ENCODE assay signal across 23 cellular contexts in genomic region chr10:955127-955819, GRCh38. TPM values are rescaled to one million over a fixed set of nuclear protein-coding genes. Genes with fewer than 3 reads are reported as not detected.
A peak's percentile ranks its signal among the peaks of the same experiment; 100 is the strongest.
DNase-seq lines count a peak whose midpoint lies in the region; ATAC-seq, FAIRE-seq and TF ChIP-seq lines count a peak whose summit lies in the region.
"Had no signal": no experiment of that assay in that cellular context is flagged by ENCODE, and none has a peak within 500 bp of the region (broad histone marks: within the 10 kb centered on the region; RNA-seq: fewer than 3 reads in every experiment).

No MANE protein-coding gene starts in this region.

- CTCF ChIA-PET in A549 (lab: Yijun Ruan, JAX) (interaction anchor here (1.3 kb wide), 1 partner anchor 15 kb away, joined by 3 read pairs; no protein-coding TSS in a partner anchor), HEK293T (lab: Yijun Ruan, JAX) (interaction anchor here (1.1 kb wide), 1 partner anchor 13 kb away, joined by 3 read pairs; no protein-coding TSS in a partner anchor)

- FAIRE-seq in A549 (lab: Jason Lieb, UNC): no peak

- POLR2A ChIA-PET in A549 (lab: Yijun Ruan, JAX): interaction anchor here (1.0 kb wide), 1 partner anchor 13 kb away, joined by 3 read pairs; no protein-coding TSS in a partner anchor
- POLR2A ChIA-PET in HEK293T (lab: Yijun Ruan, JAX): no interaction called here

- no peak for TF ChIP-seq POLR2A in A549 (IDR thresholded peaks at IDR 0.05; ENCODE audit: low read length)
- TF ChIP-seq POLR2A in body of pancreas (IDR thresholded peaks at IDR 0.05): no peak

- no peaks in the 10 kb centered on the region for H3K9me3 ChIP-seq in A549
- H3K9me3 ChIP-seq in body of pancreas: no peaks in the 10 kb centered on the region
- H3K9me3 ChIP-seq in lung (ENCODE audit: control insufficient read depth in 2 of 2, insufficient read depth in 1 of 2, low read length in 1 of 2): no peaks in the 10 kb centered on the region
- H3K9me3 ChIP-seq: ovary, right atrium auricular region, uterus had no signal

- peak; percentile 44 to 46; a peak in 5 of 6 replicates for ATAC-seq in A549
- ATAC-seq in body of pancreas: peak; percentile 18
- peak; percentile 47 for ATAC-seq in lung (ENCODE audit: insufficient read depth, low FRiP score)
- no peak for ATAC-seq in stimulated activated naive CD8-positive, alpha-beta T cell treated with anti-CD3 and anti-CD28 coated beads, Interleukin-15, amount 100 ng/mL, for 72 hours
- ATAC-seq in HG03469 (IDR thresholded peaks at IDR 0.05; ENCODE audit: unreplicated experiment): no peak
- ATAC-seq: left cardiac atrium; naive thymus-derived CD4-positive, alpha-beta T cell; Right ventricle myocardium inferior had no signal

- H3K27ac Mint-ChIP-seq in stimulated activated naive CD8-positive, alpha-beta T cell treated with anti-CD3 and anti-CD28 coated beads, Interleukin-15, amount 100 ng/mL, for 72 hours: no peak overlapping the region
- H3K27ac Mint-ChIP-seq: activated CD4-positive, alpha-beta memory T cell treated with anti-CD3 and anti-CD28 coated beads, Interleukin-2, amount 10 ng/mL, durations not matched to agents 7 days and 5 days; CD4-positive, CD25-positive, alpha-beta regulatory T cell; naive thymus-derived CD4-positive, alpha-beta T cell had no signal

- H3K9me3 Mint-ChIP-seq in stimulated activated naive CD8-positive, alpha-beta T cell treated with anti-CD3 and anti-CD28 coated beads, Interleukin-15, amount 100 ng/mL, for 72 hours: no peaks in the 10 kb centered on the region
- H3K9me3 Mint-ChIP-seq: activated CD4-positive, alpha-beta memory T cell treated with anti-CD3 and anti-CD28 coated beads, Interleukin-2, amount 10 ng/mL, durations not matched to agents 7 days and 5 days; CD4-positive, CD25-positive, alpha-beta regulatory T cell; naive thymus-derived CD4-positive, alpha-beta T cell had no signal

- no peaks in the 10 kb centered on the region for H3K4me1 Mint-ChIP-seq in stimulated activated naive CD8-positive, alpha-beta T cell treated with anti-CD3 and anti-CD28 coated beads, Interleukin-15, amount 100 ng/mL, for 72 hours
- H3K4me1 Mint-ChIP-seq: activated CD4-positive, alpha-beta memory T cell treated with anti-CD3 and anti-CD28 coated beads, Interleukin-2, amount 10 ng/mL, durations not matched to agents 7 days and 5 days; CD4-positive, CD25-positive, alpha-beta regulatory T cell had no signal

- no peaks in the 10 kb centered on the region for H3K36me3 ChIP-seq in body of pancreas (replicated peaks in 1 of 2; ENCODE audit: insufficient read depth in 1 of 2, low read depth in 2 of 2)
- no peaks in the 10 kb centered on the region for H3K36me3 ChIP-seq in lung (ENCODE audit: control insufficient read depth in 2 of 2, insufficient read depth in 2 of 2, low read length in 2 of 2)
- H3K36me3 ChIP-seq: brain microvascular endothelial cell, ovary, right atrium auricular region, uterus had no signal

- 34% methylated on average over 13 of the region's 13 CpGs for WGBS in A549 (ENCODE audit: missing lambda C conversion rate)
- WGBS in body of pancreas, 2 donors: 28 to 41% methylated on average over 13 of the region's 13 CpGs
- 41 to 53% methylated on average over 13 of the region's 13 CpGs for WGBS in lung, 2 donors

- no peak for TF ChIP-seq RAD21 in A549 (conservative IDR thresholded peaks at IDR 0.05 in 1 of 2, IDR thresholded peaks at IDR 0.05 in 1 of 2)

- H3K4me3 Mint-ChIP-seq in stimulated activated naive CD8-positive, alpha-beta T cell treated with anti-CD3 and anti-CD28 coated beads, Interleukin-15, amount 100 ng/mL, for 72 hours: no peak overlapping the region
- H3K4me3 Mint-ChIP-seq: activated CD4-positive, alpha-beta memory T cell treated with anti-CD3 and anti-CD28 coated beads, Interleukin-2, amount 10 ng/mL, durations not matched to agents 7 days and 5 days; CD4-positive, CD25-positive, alpha-beta regulatory T cell; naive thymus-derived CD4-positive, alpha-beta T cell had no signal

- no peak overlapping the region for H3K4me2 ChIP-seq in A549

- intact Hi-C loops in body of pancreas (cut with DNase I): no loop called here

- no peak for TF ChIP-seq EP300 in A549 (IDR thresholded peaks at IDR 0.05)

- no peaks in the 10 kb centered on the region for H3K4me1 ChIP-seq in A549
- no peaks in the 10 kb centered on the region for H3K4me1 ChIP-seq in body of pancreas
- peaks cover 0 to 4% of the 10 kb centered on the region in 2 donors for H3K4me1 ChIP-seq in lung (ENCODE audit: control insufficient read depth in 2 of 2, insufficient read depth in 2 of 2, low read length in 2 of 2)
- H3K4me1 ChIP-seq: right atrium auricular region, uterus had no signal

- peaks cover 21% of the 10 kb centered on the region for H3K27me3 Mint-ChIP-seq in stimulated activated naive CD8-positive, alpha-beta T cell treated with anti-CD3 and anti-CD28 coated beads, Interleukin-15, amount 100 ng/mL, for 72 hours

- H3K27me3 ChIP-seq in body of pancreas: no peaks in the 10 kb centered on the region
- H3K27me3 ChIP-seq in lung (ENCODE audit: control insufficient read depth, insufficient read depth): no peaks in the 10 kb centered on the region
- H3K27me3 ChIP-seq: brain microvascular endothelial cell, ovary, right atrium auricular region, uterus had no signal

- no peak for DNase-seq in A549 (ENCODE audit: low read depth in 1 of 2, low spot score in 1 of 2)
- peak; percentile 31 for DNase-seq in DMS153 treated with DMSO at 0.1 percent for 48 hours (lab: John Stamatoyannopoulos, UW; ENCODE audit: unreplicated experiment)
- DNase-seq in body of pancreas: no peak
- DNase-seq in lung (ENCODE audit: low spot score): no peak
- no peak for DNase-seq in anterior cingulate cortex (lab: John Stamatoyannopoulos, UW)
- DNase-seq in stimulated activated naive CD8-positive, alpha-beta T cell treated with anti-CD3 and anti-CD28 coated beads, Interleukin-15, amount 100 ng/mL, for 72 hours: no peak
- no peak for DNase-seq in HEK293T (ENCODE audit: extremely low spot score)
- DNase-seq: activated CD4-positive, alpha-beta memory T cell treated with anti-CD3 and anti-CD28 coated beads, Interleukin-2, amount 10 ng/mL, durations not matched to agents 7 days and 5 days; activated effector memory CD4-positive, alpha-beta T cell treated with Interleukin-2 at 50 U/mL for 16 hours; brain microvascular endothelial cell; CD4-positive, CD25-positive, alpha-beta regulatory T cell; DMS53; effector memory CD4-positive, alpha-beta T cell; left cardiac atrium; naive thymus-derived CD4-positive, alpha-beta T cell; NCI-H1048; OCI-M1; stimulated activated CD4-positive, alpha-beta T cell treated with anti-CD3 and anti-CD28 coated beads, Interleukin-12 subunit alpha, Interleukin-12 subunit beta, amount 100 ng/mL, for 4 hours; uterus had no signal

- H3K27ac ChIP-seq in A549 (no peak overlapping the region), body of pancreas (peak overlapping the region in 1 of 4 donors; percentile 30), lung (ENCODE audit: low read depth in 1 of 2, low read length in 1 of 2) (peak overlapping the region in 1 of 2 donors; percentile 57)
- H3K27ac ChIP-seq: brain microvascular endothelial cell, ovary, right atrium auricular region, uterus had no signal

- no peak for TF ChIP-seq CTCF in A549 (IDR thresholded peaks at IDR 0.05)
- TF ChIP-seq CTCF in body of pancreas (IDR thresholded peaks at IDR 0.05): no peak
- TF ChIP-seq CTCF in lung (IDR thresholded peaks at IDR 0.05; ENCODE audit: control extremely low read depth, extremely low read depth): no peak

- H3K4me3 ChIP-seq in A549: no peak overlapping the region
- H3K4me3 ChIP-seq in body of pancreas: no peak overlapping the region
- H3K4me3 ChIP-seq in lung: no peak overlapping the region
- H3K4me3 ChIP-seq: ovary, right atrium auricular region, uterus had no signal

TF ChIP-seq in A549, 52 proteins besides CTCF, POLR2A, EP300 and RAD21 (continues in another document):
- TF ChIP-seq MAZ (IDR thresholded peaks at IDR 0.05; ENCODE audit: borderline replicate concordance, low read depth, low read length): no peak
- TF ChIP-seq, protein P1, sequence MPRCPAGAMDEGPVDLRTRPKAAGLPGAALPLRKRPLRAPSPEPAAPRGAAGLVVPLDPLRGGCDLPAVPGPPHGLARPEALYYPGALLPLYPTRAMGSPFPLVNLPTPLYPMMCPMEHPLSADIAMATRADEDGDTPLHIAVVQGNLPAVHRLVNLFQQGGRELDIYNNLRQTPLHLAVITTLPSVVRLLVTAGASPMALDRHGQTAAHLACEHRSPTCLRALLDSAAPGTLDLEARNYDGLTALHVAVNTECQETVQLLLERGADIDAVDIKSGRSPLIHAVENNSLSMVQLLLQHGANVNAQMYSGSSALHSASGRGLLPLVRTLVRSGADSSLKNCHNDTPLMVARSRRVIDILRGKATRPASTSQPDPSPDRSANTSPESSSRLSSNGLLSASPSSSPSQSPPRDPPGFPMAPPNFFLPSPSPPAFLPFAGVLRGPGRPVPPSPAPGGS (IDR thresholded peaks at IDR 0.05): no peak

TF ChIP-seq in HEK293T, 16 proteins besides CTCF, POLR2A, EP300 and RAD21 (continues in another document):
- TF ChIP-seq TARDBP (IDR thresholded peaks at IDR 0.05) (no peak), ZNF384 (IDR thresholded peaks at IDR 0.05) (no peak), NFRKB (IDR thresholded peaks at IDR 0.05) (no peak), LEF1 (IDR thresholded peaks at IDR 0.05; ENCODE audit: borderline replicate concordance) (no peak)

RNA-seq across cellular contexts. Expression of gene LARP4B, which starts 23.8 kb away (rescaled TPM):
- polyA plus RNA-seq in A549 (2011; rRNA removed) (53.7 and 54.2 TPM in 2 replicates), A549 (2017; fragmentation: RNase III; extraction: RNeasy Plus Mini Kit Qiagen cat#74134 plus additional on column Dnase treatment) (25.5 to 26.9 TPM (median 26.4 TPM) in 3 replicates), lung (10 to 100 TPM; 24.7 to 26.1 TPM)
- 25.0 and 26.9 TPM in 2 replicates for polyA plus RNA-seq in A549 (2012; cell fraction: cytosol; rRNA removed)
- 47.2 and 60.8 TPM in 2 replicates for polyA plus RNA-seq in A549 (2012; cell fraction: nucleus; rRNA removed)
- 102 and 103 TPM in 2 replicates for polyA minus RNA-seq in A549 (2011; rRNA and poly(A)+ RNA removed)
- total RNA-seq in body of pancreas (10 to 100 TPM; 41.0 to 61.6 TPM), lung (100 to 1,000 TPM; 108 to 133 TPM)

RNA-seq across cellular contexts. Expression of gene GTPBP4, which starts 33.0 kb away (rescaled TPM):
- polyA plus RNA-seq in A549 (2011; rRNA removed) (60.7 and 104 TPM in 2 replicates), A549 (2017; fragmentation: RNase III; extraction: RNeasy Plus Mini Kit Qiagen cat#74134 plus additional on column Dnase treatment) (67.8 to 79.5 TPM (median 75.2 TPM) in 3 replicates), lung (10 to 100 TPM; 17.6 to 41.7 TPM)
- polyA plus RNA-seq in A549 (2012; cell fraction: cytosol; rRNA removed): 28.3 and 43.8 TPM in 2 replicates
- 41.6 and 66.0 TPM in 2 replicates for polyA plus RNA-seq in A549 (2012; cell fraction: nucleus; rRNA removed)
- 60.5 and 73.4 TPM in 2 replicates for polyA minus RNA-seq in A549 (2011; rRNA and poly(A)+ RNA removed)
- total RNA-seq in body of pancreas (10 to 100 TPM in 1 of 2 donors, 1 to 10 TPM in 1; 8.3 to 20.4 TPM), lung (10 to 100 TPM; 36.5 to 43.6 TPM)

Comparison
In these comparisons a context has a peak if more than half of its experiments do, and no peak if none do; other contexts are left out.
1. ATAC-seq: peak in A549 (2 of 2), body of pancreas (single experiment) and lung (single experiment); none in stimulated activated naive CD8-positive, alpha-beta T cell treated with anti-CD3 and anti-CD28 coated beads, Interleukin-15, amount 100 ng/mL, for 72 hours (single experiment) and HG03469 (single experiment).